15 cellular contexts compared by ENCODE assay signal in genomic region chr15:35252351-35252865, GRCh38.
"Had no signal": no experiment of that assay in that cellular context is flagged by ENCODE, and none has a peak within 500 bp of the region (broad histone marks: within the 10 kb centered on the region; RNA-seq: fewer than 3 reads in every experiment).

No MANE protein-coding gene starts in this region.

- H3K9me3 ChIP-seq: gastroesophageal sphincter, heart right ventricle, lower lobe of right lung, ovary, stomach, testis, upper lobe of left lung had no signal

- H3K4me1 ChIP-seq: gastroesophageal sphincter, heart right ventricle, lower lobe of right lung, stomach, testis, upper lobe of left lung had no signal

- H3K36me3 ChIP-seq: gastroesophageal sphincter, heart right ventricle, lower lobe of right lung, ovary, stomach, upper lobe of left lung had no signal

- H3K27ac ChIP-seq: epithelial cell of prostate, gastroesophageal sphincter, heart right ventricle, lower lobe of right lung, ovary, stomach, testis, upper lobe of left lung had no signal

- FAIRE-seq: bronchial epithelial cell had no signal

- H3K4me3 ChIP-seq: gastroesophageal sphincter, heart right ventricle, lower lobe of right lung, ovary, stomach, testis, upper lobe of left lung had no signal

- DNase-seq: activated CD4-positive, CD25-positive, alpha-beta regulatory T cell treated with anti-CD3 and anti-CD28 coated beads, Interleukin-2, amount 50 U/mL, for 72 hours; activated naive CD4-positive, alpha-beta T cell treated with Interleukin-2 at 50 U/mL for 16 hours; anterior cingulate cortex; dermis blood vessel endothelial cell; effector memory CD8-positive, alpha-beta T cell; heart right ventricle; lower lobe of right lung; ovary; stimulated activated CD4-positive, alpha-beta T cell treated with anti-CD3 and anti-CD28 coated beads, Interleukin-1b, Interleukin-23, amount 100 ng/mL, for 48 hours; stomach; testis; upper lobe of left lung had no signal

- ATAC-seq: effector memory CD8-positive, alpha-beta T cell; gastroesophageal sphincter; heart right ventricle; lower lobe of right lung had no signal
